In the genomic region with DNA sequence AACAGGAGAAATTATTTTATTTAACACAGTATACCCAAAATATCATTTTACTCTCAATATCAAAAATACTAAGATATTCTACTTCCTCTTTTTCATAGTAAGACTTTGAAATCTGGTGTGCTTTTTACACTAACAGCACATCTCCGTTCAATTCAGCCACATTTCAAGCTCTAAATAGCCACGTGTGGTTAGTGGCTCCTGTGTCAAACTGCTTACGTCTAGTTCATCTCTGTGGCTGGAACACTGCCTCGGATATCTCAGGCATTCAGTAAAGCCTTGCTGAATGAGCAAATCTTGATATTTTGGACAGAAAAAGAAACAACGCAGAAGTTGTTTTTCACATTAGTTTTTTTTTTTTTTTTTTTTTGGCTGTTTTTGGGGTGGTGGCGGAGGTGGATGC, we compare ENCODE assay signal across 23 cellular contexts.
"Had no signal": no experiment of that assay in that cellular context is flagged by ENCODE, and none has a peak within 500 bp of the region (broad histone marks: within the 10 kb centered on the region; RNA-seq: fewer than 3 reads in every experiment).

No MANE protein-coding gene starts in this region.

- H3K9me3 ChIP-seq: adrenal gland, left ventricle myocardium inferior, ovary, prostate gland, tibial artery had no signal

- DNase-seq: activated B cell treated with CpG ODN at 0.5 μM for 24 hours; activated CD4-positive, alpha-beta T cell treated with anti-CD3 and anti-CD28 coated beads for 36 hours; activated CD4-positive, alpha-beta T cell treated with anti-CD3 and anti-CD28 coated beads, Interleukin-2, amount 50 U/mL, for 4 hours; activated CD8-positive, alpha-beta memory T cell treated with anti-CD3 and anti-CD28 coated beads for 24 hours; activated CD8-positive, alpha-beta memory T cell treated with anti-CD3 and anti-CD28 coated beads, Interleukin-2, amount 50 U/mL, for 4 hours; activated naive CD4-positive, alpha-beta T cell; activated T-cell treated with anti-CD3 and anti-CD28 coated beads, Interleukin-2, amount 50 U/mL, for 24 hours; adrenal gland; central memory CD4-positive, alpha-beta T cell; effector memory CD4-positive, alpha-beta T cell; foreskin keratinocyte; glutamatergic neuron; immature natural killer cell; left ventricle myocardium inferior; mammary epithelial cell; midbrain; ovary; right cardiac atrium; stimulated activated CD4-positive, alpha-beta T cell treated with anti-CD3 and anti-CD28 coated beads, Interleukin-1b, Interleukin-23, amount 100 ng/mL, for 48 hours; tibial artery had no signal

- H3K27ac ChIP-seq: adrenal gland, foreskin keratinocyte, hepatocyte, left ventricle myocardium inferior, ovary, prostate gland, tibial artery had no signal

- H3K4me1 ChIP-seq: adrenal gland, foreskin keratinocyte, prostate gland, tibial artery had no signal

- H3K27me3 ChIP-seq: adrenal gland, foreskin keratinocyte, hepatocyte, ovary, tibial artery had no signal

- H3K4me3 ChIP-seq: adrenal gland, hepatocyte, left ventricle myocardium inferior, ovary, prostate gland, tibial artery had no signal

- H3K4me2 ChIP-seq: hepatocyte had no signal

- H3K36me3 ChIP-seq: adrenal gland, left ventricle myocardium inferior, ovary, prostate gland, tibial artery had no signal

- ATAC-seq: activated CD4-positive, alpha-beta T cell treated with anti-CD3 and anti-CD28 coated beads for 36 hours; foreskin keratinocyte; natural killer cell treated with Interleukin-12 subunit alpha and Interleukin-12 subunit beta and Interleukin-15 and Interleukin-18, amount 100 ng/mL, for 72 hours; right cardiac atrium had no signal
